1 cellular context compared by ENCODE assay signal in the genomic region with DNA sequence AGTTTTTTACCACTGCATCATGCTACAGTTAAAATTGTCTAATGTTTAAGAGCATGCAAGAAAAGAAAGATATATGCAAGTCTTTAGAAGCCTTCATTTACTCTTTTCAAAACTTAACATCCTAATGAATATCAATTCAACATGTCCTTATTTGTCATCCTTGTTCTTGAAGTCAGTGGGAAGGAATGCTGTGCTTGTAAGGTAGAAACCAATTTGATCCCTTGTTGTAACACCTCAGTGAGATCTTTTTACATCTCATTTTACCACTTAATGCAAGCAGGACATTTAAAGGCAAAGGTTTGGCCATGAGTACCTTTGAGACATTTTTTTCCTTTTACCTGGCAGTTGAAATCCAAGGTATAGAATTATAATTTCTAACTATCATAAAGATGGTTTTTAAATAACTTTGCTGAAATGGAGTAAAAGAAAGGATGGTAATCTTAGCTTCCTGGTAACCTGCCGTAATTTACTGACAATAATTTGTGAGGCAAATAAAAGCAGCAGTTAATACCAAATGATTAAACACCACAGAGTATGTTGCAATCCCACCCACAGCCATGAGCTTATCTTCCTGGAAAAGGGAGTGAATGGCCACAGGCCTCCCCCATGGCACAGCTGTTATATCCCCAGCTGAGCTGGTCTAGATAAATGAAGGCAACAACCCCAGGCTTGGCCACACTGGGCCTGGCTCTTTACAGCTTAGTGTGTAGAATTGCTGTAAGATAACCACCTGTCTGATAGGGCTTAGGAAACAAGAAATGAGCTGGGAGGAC.
TF ChIP-seq lines count a peak whose summit lies in the region.

No MANE protein-coding gene starts in this region.

TF ChIP-seq in K562, 482 proteins besides CTCF, POLR2A, EP300 and RAD21 (continued from another document and continues in another):
- TF ChIP-seq, protein P1, sequence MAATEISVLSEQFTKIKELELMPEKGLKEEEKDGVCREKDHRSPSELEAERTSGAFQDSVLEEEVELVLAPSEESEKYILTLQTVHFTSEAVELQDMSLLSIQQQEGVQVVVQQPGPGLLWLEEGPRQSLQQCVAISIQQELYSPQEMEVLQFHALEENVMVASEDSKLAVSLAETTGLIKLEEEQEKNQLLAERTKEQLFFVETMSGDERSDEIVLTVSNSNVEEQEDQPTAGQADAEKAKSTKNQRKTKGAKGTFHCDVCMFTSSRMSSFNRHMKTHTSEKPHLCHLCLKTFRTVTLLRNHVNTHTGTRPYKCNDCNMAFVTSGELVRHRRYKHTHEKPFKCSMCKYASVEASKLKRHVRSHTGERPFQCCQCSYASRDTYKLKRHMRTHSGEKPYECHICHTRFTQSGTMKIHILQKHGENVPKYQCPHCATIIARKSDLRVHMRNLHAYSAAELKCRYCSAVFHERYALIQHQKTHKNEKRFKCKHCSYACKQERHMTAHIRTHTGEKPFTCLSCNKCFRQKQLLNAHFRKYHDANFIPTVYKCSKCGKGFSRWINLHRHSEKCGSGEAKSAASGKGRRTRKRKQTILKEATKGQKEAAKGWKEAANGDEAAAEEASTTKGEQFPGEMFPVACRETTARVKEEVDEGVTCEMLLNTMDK (IDR thresholded peaks at IDR 0.05; ENCODE audit: borderline replicate concordance, insufficient read depth, low read depth, low read length, poor library complexity, severe bottlenecking) = no peak
- TF ChIP-seq, protein P2, sequence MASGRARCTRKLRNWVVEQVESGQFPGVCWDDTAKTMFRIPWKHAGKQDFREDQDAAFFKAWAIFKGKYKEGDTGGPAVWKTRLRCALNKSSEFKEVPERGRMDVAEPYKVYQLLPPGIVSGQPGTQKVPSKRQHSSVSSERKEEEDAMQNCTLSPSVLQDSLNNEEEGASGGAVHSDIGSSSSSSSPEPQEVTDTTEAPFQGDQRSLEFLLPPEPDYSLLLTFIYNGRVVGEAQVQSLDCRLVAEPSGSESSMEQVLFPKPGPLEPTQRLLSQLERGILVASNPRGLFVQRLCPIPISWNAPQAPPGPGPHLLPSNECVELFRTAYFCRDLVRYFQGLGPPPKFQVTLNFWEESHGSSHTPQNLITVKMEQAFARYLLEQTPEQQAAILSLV (tag; IDR thresholded peaks at IDR 0.05) = peak; percentile 93
- TF ChIP-seq FOXM1 (IDR thresholded peaks at IDR 0.05; ENCODE audit: low read depth) (peak; percentile 97), FOXM1 (CRISPR knock-in tag; IDR thresholded peaks at IDR 0.05; ENCODE audit: low read depth) (no peak), KLF6 (CRISPR knock-in tag; IDR thresholded peaks at IDR 0.05; ENCODE audit: borderline replicate concordance) (peak; percentile 80; the same call in 1 of the 2 replicates), HDAC3 (IDR thresholded peaks at IDR 0.05; ENCODE audit: borderline replicate concordance, partially characterized antibody) (peak; percentile 97), PML (IDR thresholded peaks at IDR 0.05; ENCODE audit: low read length) (peak; percentile 99), HEY1 (CRISPR knock-in tag; IDR thresholded peaks at IDR 0.05; ENCODE audit: borderline replicate concordance) (peak; percentile 85; the same call in 1 of the 2 replicates), ZNF445 (CRISPR knock-in tag; IDR thresholded peaks at IDR 0.05; ENCODE audit: low read depth) (0 out of 2 replicates have a peak, but pooled peaks have one; percentile 51), MEIS2 (IDR thresholded peaks at IDR 0.05; ENCODE audit: partially characterized antibody) (peak; percentile 66), POLR2H (tag; IDR thresholded peaks at IDR 0.05; ENCODE audit: low read depth) (peak; percentile 48; the same call in 1 of the 2 replicates), ZNF77 (CRISPR knock-in tag; IDR thresholded peaks at IDR 0.05) (no peak), ZFP1 (CRISPR knock-in tag; IDR thresholded peaks at IDR 0.05) (peak; percentile 74; the same call in 1 of the 2 replicates), KHSRP (IDR thresholded peaks at IDR 0.05) (peak; percentile 90), TOE1 (IDR thresholded peaks at IDR 0.05; ENCODE audit: borderline replicate concordance) (peak; percentile 51; the same call in 1 of the 2 replicates), TOE1 (CRISPR knock-in tag; IDR thresholded peaks at IDR 0.05; ENCODE audit: borderline replicate concordance, low read depth) (no peak), TARDBP (IDR thresholded peaks at IDR 0.05) (peak; percentile 95; the same call in 1 of the 2 replicates), BCL6 (CRISPR knock-in tag; IDR thresholded peaks at IDR 0.05) (peak; percentile 71), ZKSCAN1 (IDR thresholded peaks at IDR 0.05; ENCODE audit: low read depth, low read length) (peak; percentile 82), MECOM (CRISPR knock-in tag; IDR thresholded peaks at IDR 0.05) (peak; percentile 65), PYGO2 (tag; IDR thresholded peaks at IDR 0.05) (peak; percentile 89), ZNF253 (CRISPR knock-in tag; conservative IDR thresholded peaks at IDR 0.05) (no peak), MCM2 (IDR thresholded peaks at IDR 0.05; ENCODE audit: low read depth) (no peak), FOS (IDR thresholded peaks at IDR 0.05; ENCODE audit: extremely low read depth, insufficient read length) (no peak), MBD2 (IDR thresholded peaks at IDR 0.05; ENCODE audit: borderline replicate concordance, low read depth) (peak; percentile 86), ZNF589 (CRISPR knock-in tag; IDR thresholded peaks at IDR 0.05; ENCODE audit: low read depth) (peak; percentile 99), ARID1B (IDR thresholded peaks at IDR 0.05) (peak; percentile 100), ZNF766 (CRISPR knock-in tag; conservative IDR thresholded peaks at IDR 0.05) (peak; percentile 96), FOSL1 (tag; conservative IDR thresholded peaks at IDR 0.05) (peak; percentile 60), CXXC5 (CRISPR knock-in tag; IDR thresholded peaks at IDR 0.05) (peak; percentile 72), THRAP3 (IDR thresholded peaks at IDR 0.05; ENCODE audit: borderline replicate concordance) (no peak), ZNF75A (CRISPR knock-in tag; IDR thresholded peaks at IDR 0.05) (no peak)
- TF ChIP-seq, protein P3, sequence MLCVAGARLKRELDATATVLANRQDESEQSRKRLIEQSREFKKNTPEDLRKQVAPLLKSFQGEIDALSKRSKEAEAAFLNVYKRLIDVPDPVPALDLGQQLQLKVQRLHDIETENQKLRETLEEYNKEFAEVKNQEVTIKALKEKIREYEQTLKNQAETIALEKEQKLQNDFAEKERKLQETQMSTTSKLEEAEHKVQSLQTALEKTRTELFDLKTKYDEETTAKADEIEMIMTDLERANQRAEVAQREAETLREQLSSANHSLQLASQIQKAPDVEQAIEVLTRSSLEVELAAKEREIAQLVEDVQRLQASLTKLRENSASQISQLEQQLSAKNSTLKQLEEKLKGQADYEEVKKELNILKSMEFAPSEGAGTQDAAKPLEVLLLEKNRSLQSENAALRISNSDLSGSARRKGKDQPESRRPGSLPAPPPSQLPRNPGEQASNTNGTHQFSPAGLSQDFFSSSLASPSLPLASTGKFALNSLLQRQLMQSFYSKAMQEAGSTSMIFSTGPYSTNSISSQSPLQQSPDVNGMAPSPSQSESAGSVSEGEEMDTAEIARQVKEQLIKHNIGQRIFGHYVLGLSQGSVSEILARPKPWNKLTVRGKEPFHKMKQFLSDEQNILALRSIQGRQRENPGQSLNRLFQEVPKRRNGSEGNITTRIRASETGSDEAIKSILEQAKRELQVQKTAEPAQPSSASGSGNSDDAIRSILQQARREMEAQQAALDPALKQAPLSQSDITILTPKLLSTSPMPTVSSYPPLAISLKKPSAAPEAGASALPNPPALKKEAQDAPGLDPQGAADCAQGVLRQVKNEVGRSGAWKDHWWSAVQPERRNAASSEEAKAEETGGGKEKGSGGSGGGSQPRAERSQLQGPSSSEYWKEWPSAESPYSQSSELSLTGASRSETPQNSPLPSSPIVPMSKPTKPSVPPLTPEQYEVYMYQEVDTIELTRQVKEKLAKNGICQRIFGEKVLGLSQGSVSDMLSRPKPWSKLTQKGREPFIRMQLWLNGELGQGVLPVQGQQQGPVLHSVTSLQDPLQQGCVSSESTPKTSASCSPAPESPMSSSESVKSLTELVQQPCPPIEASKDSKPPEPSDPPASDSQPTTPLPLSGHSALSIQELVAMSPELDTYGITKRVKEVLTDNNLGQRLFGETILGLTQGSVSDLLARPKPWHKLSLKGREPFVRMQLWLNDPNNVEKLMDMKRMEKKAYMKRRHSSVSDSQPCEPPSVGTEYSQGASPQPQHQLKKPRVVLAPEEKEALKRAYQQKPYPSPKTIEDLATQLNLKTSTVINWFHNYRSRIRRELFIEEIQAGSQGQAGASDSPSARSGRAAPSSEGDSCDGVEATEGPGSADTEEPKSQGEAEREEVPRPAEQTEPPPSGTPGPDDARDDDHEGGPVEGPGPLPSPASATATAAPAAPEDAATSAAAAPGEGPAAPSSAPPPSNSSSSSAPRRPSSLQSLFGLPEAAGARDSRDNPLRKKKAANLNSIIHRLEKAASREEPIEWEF (CRISPR knock-in tag; IDR thresholded peaks at IDR 0.05) = peak; percentile 91
- TF ChIP-seq, protein P4, sequence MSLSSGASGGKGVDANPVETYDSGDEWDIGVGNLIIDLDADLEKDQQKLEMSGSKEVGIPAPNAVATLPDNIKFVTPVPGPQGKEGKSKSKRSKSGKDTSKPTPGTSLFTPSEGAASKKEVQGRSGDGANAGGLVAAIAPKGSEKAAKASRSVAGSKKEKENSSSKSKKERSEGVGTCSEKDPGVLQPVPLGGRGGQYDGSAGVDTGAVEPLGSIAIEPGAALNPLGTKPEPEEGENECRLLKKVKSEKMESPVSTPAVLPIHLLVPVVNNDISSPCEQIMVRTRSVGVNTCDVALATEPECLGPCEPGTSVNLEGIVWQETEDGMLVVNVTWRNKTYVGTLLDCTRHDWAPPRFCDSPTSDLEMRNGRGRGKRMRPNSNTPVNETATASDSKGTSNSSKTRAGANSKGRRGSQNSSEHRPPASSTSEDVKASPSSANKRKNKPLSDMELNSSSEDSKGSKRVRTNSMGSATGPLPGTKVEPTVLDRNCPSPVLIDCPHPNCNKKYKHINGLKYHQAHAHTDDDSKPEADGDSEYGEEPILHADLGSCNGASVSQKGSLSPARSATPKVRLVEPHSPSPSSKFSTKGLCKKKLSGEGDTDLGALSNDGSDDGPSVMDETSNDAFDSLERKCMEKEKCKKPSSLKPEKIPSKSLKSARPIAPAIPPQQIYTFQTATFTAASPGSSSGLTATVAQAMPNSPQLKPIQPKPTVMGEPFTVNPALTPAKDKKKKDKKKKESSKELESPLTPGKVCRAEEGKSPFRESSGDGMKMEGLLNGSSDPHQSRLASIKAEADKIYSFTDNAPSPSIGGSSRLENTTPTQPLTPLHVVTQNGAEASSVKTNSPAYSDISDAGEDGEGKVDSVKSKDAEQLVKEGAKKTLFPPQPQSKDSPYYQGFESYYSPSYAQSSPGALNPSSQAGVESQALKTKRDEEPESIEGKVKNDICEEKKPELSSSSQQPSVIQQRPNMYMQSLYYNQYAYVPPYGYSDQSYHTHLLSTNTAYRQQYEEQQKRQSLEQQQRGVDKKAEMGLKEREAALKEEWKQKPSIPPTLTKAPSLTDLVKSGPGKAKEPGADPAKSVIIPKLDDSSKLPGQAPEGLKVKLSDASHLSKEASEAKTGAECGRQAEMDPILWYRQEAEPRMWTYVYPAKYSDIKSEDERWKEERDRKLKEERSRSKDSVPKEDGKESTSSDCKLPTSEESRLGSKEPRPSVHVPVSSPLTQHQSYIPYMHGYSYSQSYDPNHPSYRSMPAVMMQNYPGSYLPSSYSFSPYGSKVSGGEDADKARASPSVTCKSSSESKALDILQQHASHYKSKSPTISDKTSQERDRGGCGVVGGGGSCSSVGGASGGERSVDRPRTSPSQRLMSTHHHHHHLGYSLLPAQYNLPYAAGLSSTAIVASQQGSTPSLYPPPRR (CRISPR knock-in tag; IDR thresholded peaks at IDR 0.05; ENCODE audit: borderline replicate concordance) = peak; percentile 95
- TF ChIP-seq, protein P5, sequence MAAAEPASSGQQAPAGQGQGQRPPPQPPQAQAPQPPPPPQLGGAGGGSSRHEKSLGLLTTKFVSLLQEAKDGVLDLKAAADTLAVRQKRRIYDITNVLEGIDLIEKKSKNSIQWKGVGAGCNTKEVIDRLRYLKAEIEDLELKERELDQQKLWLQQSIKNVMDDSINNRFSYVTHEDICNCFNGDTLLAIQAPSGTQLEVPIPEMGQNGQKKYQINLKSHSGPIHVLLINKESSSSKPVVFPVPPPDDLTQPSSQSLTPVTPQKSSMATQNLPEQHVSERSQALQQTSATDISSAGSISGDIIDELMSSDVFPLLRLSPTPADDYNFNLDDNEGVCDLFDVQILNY (CRISPR knock-in tag; IDR thresholded peaks at IDR 0.05) = no peak
- TF ChIP-seq, protein P6, sequence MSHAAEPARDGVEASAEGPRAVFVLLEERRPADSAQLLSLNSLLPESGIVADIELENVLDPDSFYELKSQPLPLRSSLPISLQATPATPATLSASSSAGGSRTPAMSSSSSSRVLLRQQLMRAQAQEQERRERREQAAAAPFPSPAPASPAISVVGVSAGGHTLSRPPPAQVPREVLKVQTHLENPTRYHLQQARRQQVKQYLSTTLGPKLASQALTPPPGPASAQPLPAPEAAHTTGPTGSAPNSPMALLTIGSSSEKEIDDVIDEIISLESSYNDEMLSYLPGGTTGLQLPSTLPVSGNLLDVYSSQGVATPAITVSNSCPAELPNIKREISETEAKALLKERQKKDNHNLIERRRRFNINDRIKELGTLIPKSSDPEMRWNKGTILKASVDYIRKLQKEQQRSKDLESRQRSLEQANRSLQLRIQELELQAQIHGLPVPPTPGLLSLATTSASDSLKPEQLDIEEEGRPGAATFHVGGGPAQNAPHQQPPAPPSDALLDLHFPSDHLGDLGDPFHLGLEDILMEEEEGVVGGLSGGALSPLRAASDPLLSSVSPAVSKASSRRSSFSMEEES (CRISPR knock-in tag; IDR thresholded peaks at IDR 0.05) = no peak
- TF ChIP-seq, protein P7, sequence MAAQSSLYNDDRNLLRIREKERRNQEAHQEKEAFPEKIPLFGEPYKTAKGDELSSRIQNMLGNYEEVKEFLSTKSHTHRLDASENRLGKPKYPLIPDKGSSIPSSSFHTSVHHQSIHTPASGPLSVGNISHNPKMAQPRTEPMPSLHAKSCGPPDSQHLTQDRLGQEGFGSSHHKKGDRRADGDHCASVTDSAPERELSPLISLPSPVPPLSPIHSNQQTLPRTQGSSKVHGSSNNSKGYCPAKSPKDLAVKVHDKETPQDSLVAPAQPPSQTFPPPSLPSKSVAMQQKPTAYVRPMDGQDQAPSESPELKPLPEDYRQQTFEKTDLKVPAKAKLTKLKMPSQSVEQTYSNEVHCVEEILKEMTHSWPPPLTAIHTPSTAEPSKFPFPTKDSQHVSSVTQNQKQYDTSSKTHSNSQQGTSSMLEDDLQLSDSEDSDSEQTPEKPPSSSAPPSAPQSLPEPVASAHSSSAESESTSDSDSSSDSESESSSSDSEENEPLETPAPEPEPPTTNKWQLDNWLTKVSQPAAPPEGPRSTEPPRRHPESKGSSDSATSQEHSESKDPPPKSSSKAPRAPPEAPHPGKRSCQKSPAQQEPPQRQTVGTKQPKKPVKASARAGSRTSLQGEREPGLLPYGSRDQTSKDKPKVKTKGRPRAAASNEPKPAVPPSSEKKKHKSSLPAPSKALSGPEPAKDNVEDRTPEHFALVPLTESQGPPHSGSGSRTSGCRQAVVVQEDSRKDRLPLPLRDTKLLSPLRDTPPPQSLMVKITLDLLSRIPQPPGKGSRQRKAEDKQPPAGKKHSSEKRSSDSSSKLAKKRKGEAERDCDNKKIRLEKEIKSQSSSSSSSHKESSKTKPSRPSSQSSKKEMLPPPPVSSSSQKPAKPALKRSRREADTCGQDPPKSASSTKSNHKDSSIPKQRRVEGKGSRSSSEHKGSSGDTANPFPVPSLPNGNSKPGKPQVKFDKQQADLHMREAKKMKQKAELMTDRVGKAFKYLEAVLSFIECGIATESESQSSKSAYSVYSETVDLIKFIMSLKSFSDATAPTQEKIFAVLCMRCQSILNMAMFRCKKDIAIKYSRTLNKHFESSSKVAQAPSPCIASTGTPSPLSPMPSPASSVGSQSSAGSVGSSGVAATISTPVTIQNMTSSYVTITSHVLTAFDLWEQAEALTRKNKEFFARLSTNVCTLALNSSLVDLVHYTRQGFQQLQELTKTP (IDR thresholded peaks at IDR 0.05; ENCODE audit: low read depth in 1 of 2, partially characterized antibody in 2 of 2) = peak; percentile 15 to 85
